In genomic region chr4:20074450-20074849, GRCh38 we compare ENCODE assay signal across 18 cellular contexts.
A peak's percentile ranks its signal among the peaks of the same experiment; 100 is the strongest.
DNase-seq lines count a peak whose midpoint lies in the region; ATAC-seq and TF ChIP-seq lines count a peak whose summit lies in the region.
"Had no signal": no experiment of that assay in that cellular context is flagged by ENCODE, and none has a peak within 500 bp of the region (broad histone marks: within the 10 kb centered on the region; RNA-seq: fewer than 3 reads in every experiment).

No MANE protein-coding gene starts in this region.

- no peak overlapping the region for H3K9ac ChIP-seq in IMR-90 (ENCODE audit: low read depth, low read length)

- H4K91ac ChIP-seq in IMR-90 (ENCODE audit: insufficient read depth, low read depth, low read length): no peak overlapping the region

- H3K56ac ChIP-seq in IMR-90 (ENCODE audit: extremely low read depth, insufficient read depth, low read length): no peak overlapping the region

- H3K79me1 ChIP-seq in IMR-90 (ENCODE audit: low read depth in 1 of 2, low read length in 2 of 2): no peaks in the 10 kb centered on the region

- TF ChIP-seq CTCF in IMR-90 (conservative IDR thresholded peaks at IDR 0.05; ENCODE audit: low read depth, low read length): no peak
- no peak for TF ChIP-seq CTCF in fibroblast of villous mesenchyme (IDR thresholded peaks at IDR 0.05; ENCODE audit: insufficient read depth, low read depth, low read length)

- no peak overlapping the region for H2BK120ac ChIP-seq in IMR-90 (ENCODE audit: low read depth, low read length)

- no peak overlapping the region for H3K4ac ChIP-seq in IMR-90 (ENCODE audit: low read depth, low read length)

- H3K27me3 ChIP-seq in IMR-90 (ENCODE audit: control insufficient read depth, insufficient read depth, low read length): no peaks in the 10 kb centered on the region

- no peaks in the 10 kb centered on the region for H3K9me3 ChIP-seq in IMR-90 (ENCODE audit: control insufficient read depth, insufficient read depth, low read length)
- H3K9me3 ChIP-seq: Caco-2 had no signal

- H2BK15ac ChIP-seq in IMR-90 (ENCODE audit: low read depth, low read length): no peak overlapping the region

- CTCF ChIA-PET in IMR-90 (lab: Yijun Ruan, JAX): interaction anchor here (0.6 kb wide), 2 partner anchors 28 to 472 kb away, joined by 3 to 4 read pairs; no protein-coding TSS in a partner anchor

- no peak overlapping the region for H4K8ac ChIP-seq in IMR-90 (ENCODE audit: low read depth in 2 of 2, low read length in 2 of 2)

- H3K4me3 ChIP-seq in IMR-90 (ENCODE audit: insufficient read depth, low read depth, low read length) (no peak overlapping the region), fibroblast of villous mesenchyme (ENCODE audit: low read depth, low read length) (no peak overlapping the region)

- no peaks in the 10 kb centered on the region for H3K9me1 ChIP-seq in IMR-90 (ENCODE audit: insufficient read depth, low read length)

- H3K14ac ChIP-seq in IMR-90 (replicated peaks; ENCODE audit: low read depth, low read length): no peak overlapping the region

- H3K18ac ChIP-seq in IMR-90 (ENCODE audit: low read depth, low read length): no peak overlapping the region

- ATAC-seq in IMR-90 (ENCODE audit: low read depth): peak; percentile 78
- no peak for ATAC-seq in GM19467 (IDR thresholded peaks at IDR 0.05; ENCODE audit: unreplicated experiment)
- ATAC-seq: Panc1 had no signal

- H3K4me2 ChIP-seq in IMR-90 (ENCODE audit: low read depth, low read length): no peak overlapping the region

- no peak overlapping the region for H4K5ac ChIP-seq in IMR-90 (ENCODE audit: low read depth, low read length)

- H2BK5ac ChIP-seq in IMR-90 (ENCODE audit: low read depth, low read length, poor library complexity, severe bottlenecking): no peak overlapping the region

- POLR2A ChIA-PET in IMR-90 (lab: Charles Lee; ENCODE audit: unreplicated experiment): no interaction called here

- DNase-seq in IMR-90: peak; percentile 55
- peak; percentile 10 for DNase-seq in astrocyte of the hippocampus (ENCODE audit: low read depth, low spot score)
- peak; percentile 26 for DNase-seq in fibroblast of villous mesenchyme (ENCODE audit: low read depth)
- DNase-seq in non-pigmented ciliary epithelial cell (ENCODE audit: low read depth): peak; percentile 13
- no peak for DNase-seq in activated T-cell treated with anti-CD3 and anti-CD28 coated beads, Interleukin-2, amount 50 U/mL, for 48 hours
- no peak for DNase-seq in activated CD4-positive, alpha-beta T cell treated with anti-CD3 and anti-CD28 coated beads, Interleukin-2, amount 50 U/mL, for 4 hours
- DNase-seq: AML-193, DMS153, EL, HCEC 1CT, KG1, NCI-H1436, NCI-H2029, NCI-H2171 treated with DMSO at 0.1 percent for 48 hours, NCI-H82 had no signal

- peaks cover 2% of the 10 kb centered on the region; the same call in 1 of the 2 replicates for H3K4me1 ChIP-seq in IMR-90 (ENCODE audit: control insufficient read depth, insufficient read depth, low read length)

- dilution Hi-C loops in IMR-90 (cut with HindIII; ENCODE audit: low sequenced_read_pairs, unreplicated experiment): no loop called here

- in situ Hi-C loops in IMR-90 (cut with MboI; ENCODE audit: low sequenced_read_pairs): no loop called here

- no TSS peak for BruUV-seq in IMR-90 (replicated peaks; lab: Mats Ljungman, UMichigan)

- no peak for TF ChIP-seq RAD21 in IMR-90 (IDR thresholded peaks at IDR 0.05; ENCODE audit: low read length)

- no peak for TF ChIP-seq POLR2A in IMR-90 (IDR thresholded peaks at IDR 0.05; ENCODE audit: low read depth, low read length)

- no CpG with 5 or more reads among the region's 3 CpGs for WGBS in IMR-90 (ENCODE audit: extremely low coverage in 2 of 2, insufficient read length in 1 of 2), 2 experiments

- H2BK20ac ChIP-seq in IMR-90 (ENCODE audit: low read depth, low read length): no peak overlapping the region

- no peak overlapping the region for H2AFZ ChIP-seq in IMR-90 (replicated peaks; ENCODE audit: low read length, poor library complexity)

- no peak overlapping the region for H2AK9ac ChIP-seq in IMR-90 (replicated peaks; ENCODE audit: low read depth, low read length, poor library complexity)

- no peak overlapping the region for H3K23ac ChIP-seq in IMR-90 (ENCODE audit: low read depth, low read length)

- H4K20me1 ChIP-seq in IMR-90 (ENCODE audit: insufficient read depth, low read length): no peaks in the 10 kb centered on the region

- H3K27ac ChIP-seq in IMR-90 (ENCODE audit: insufficient read depth, low read length): no peak overlapping the region

- H3K36me3 ChIP-seq in IMR-90 (ENCODE audit: control insufficient read depth, insufficient read depth, low read length): no peaks in the 10 kb centered on the region

- H2AK5ac ChIP-seq in IMR-90 (ENCODE audit: low read depth, low read length): no peak overlapping the region

- intact Hi-C loops in IMR-90 (cut with micrococcal nuclease): loop anchor here (10.0 kb wide), 1 partner anchor 170 kb away; no protein-coding TSS in a partner anchor

TF ChIP-seq in IMR-90, 13 proteins besides CTCF, POLR2A, EP300 and RAD21:
- TF ChIP-seq RFX5 (IDR thresholded peaks at IDR 0.05; ENCODE audit: low read depth, low read length): no peak
- no peak for TF ChIP-seq RCOR1 (IDR thresholded peaks at IDR 0.05; ENCODE audit: insufficient replicate concordance, low read length)
- no peak for TF ChIP-seq CEBPB (IDR thresholded peaks at IDR 0.05; ENCODE audit: low read depth, low read length)
- TF ChIP-seq BHLHE40 (IDR thresholded peaks at IDR 0.05; ENCODE audit: low read depth, low read length): no peak
- TF ChIP-seq SMC3 (IDR thresholded peaks at IDR 0.05; ENCODE audit: low read depth, low read length): no peak
- no peak for TF ChIP-seq MXI1 (IDR thresholded peaks at IDR 0.05; ENCODE audit: borderline replicate concordance, low read depth, low read length)
- no peak for TF ChIP-seq FOS (IDR thresholded peaks at IDR 0.05; ENCODE audit: low read depth, low read length)
- TF ChIP-seq MAZ (IDR thresholded peaks at IDR 0.05; ENCODE audit: borderline replicate concordance, low read depth, low read length): no peak
- TF ChIP-seq ELK1 (IDR thresholded peaks at IDR 0.05; ENCODE audit: borderline replicate concordance, low read depth, low read length): no peak
- no peak for TF ChIP-seq MAFK (IDR thresholded peaks at IDR 0.05; ENCODE audit: low read depth, low read length)
- no peak for TF ChIP-seq CHD1 (IDR thresholded peaks at IDR 0.05; ENCODE audit: low read depth, low read length)
- no peak for TF ChIP-seq NFE2L2 (IDR thresholded peaks at IDR 0.05; ENCODE audit: low read depth, low read length)

Comparison
In these comparisons a context has a peak if more than half of its experiments do, and no peak if none do; other contexts are left out.
1. DNase-seq: peak in IMR-90 (single experiment), astrocyte of the hippocampus (single experiment), fibroblast of villous mesenchyme (single experiment) and non-pigmented ciliary epithelial cell (single experiment); none in activated T-cell treated with anti-CD3 and anti-CD28 coated beads, Interleukin-2, amount 50 U/mL, for 48 hours (0 of 2) and activated CD4-positive, alpha-beta T cell treated with anti-CD3 and anti-CD28 coated beads, Interleukin-2, amount 50 U/mL, for 4 hours (0 of 2).